30 cellular contexts compared by ENCODE assay signal in the genomic region with DNA sequence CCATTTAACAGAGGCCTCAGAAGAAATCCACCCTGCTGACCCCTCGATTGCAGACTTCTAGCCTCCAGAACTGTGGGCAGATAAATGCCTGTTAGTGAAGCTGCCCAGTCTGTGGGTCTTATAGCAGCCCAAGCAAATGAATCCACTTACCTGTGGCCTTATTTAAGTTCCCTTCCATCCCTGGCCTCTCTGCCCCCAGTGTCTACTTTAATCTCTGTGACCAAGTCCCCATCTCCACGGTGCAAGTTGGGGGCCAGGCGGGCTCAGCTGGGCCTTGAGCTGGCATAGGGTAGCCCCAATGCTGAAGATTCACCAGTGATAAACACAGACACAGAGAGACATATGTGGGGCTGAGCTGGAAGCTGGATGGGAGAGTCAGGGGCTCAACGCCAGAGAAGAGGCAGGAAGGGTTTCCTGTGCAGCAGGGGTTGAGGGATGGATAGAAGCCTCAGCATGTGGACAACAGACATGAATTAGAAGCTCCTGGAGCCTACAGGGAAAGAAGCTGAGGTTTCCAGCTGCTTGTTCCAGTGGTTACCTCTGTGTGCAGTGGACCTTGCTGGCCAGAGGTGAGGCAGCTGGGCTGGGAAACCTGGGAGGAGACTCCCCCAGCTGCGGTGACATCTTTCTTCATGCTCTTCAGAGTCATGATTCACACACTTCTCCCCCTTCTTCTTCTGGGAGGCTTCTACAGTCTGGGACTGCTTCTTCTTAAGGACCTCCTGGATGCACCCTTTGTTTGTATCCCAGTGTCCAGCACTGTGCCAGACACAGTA. TPM values are rescaled to one million over a fixed set of nuclear protein-coding genes. Genes with fewer than 3 reads are reported as not detected.
"Had no signal": no experiment of that assay in that cellular context is flagged by ENCODE, and none has a peak within 500 bp of the region (broad histone marks: within the 10 kb centered on the region; RNA-seq: fewer than 3 reads in every experiment).

No MANE protein-coding gene starts in this region.

- H3K27me3 ChIP-seq: gastrocnemius medialis, heart left ventricle, hepatocyte, right atrium auricular region, testis had no signal

- FAIRE-seq: endometrium, kidney had no signal

- H3K4me1 Mint-ChIP-seq: memory B cell; natural killer cell; stimulated activated effector memory CD8-positive, alpha-beta T cell treated with anti-CD3 and anti-CD28 coated beads, Interleukin-12 subunit alpha, Interleukin-12 subunit beta, amount 100 ng/mL, for 72 hours had no signal

- H3K4me3 Mint-ChIP-seq: effector memory CD8-positive, alpha-beta T cell; memory B cell; natural killer cell; stimulated activated effector memory CD8-positive, alpha-beta T cell treated with anti-CD3 and anti-CD28 coated beads, Interleukin-12 subunit alpha, Interleukin-12 subunit beta, amount 100 ng/mL, for 72 hours; type B pancreatic cell had no signal

- H3K27ac ChIP-seq: gastrocnemius medialis, heart left ventricle, hepatocyte, neutrophil, parathyroid adenoma, right atrium auricular region, stomach, testis, tibial artery had no signal

- H3K9me3 ChIP-seq: gastrocnemius medialis, heart left ventricle, neutrophil, right atrium auricular region, testis, tibial artery had no signal

- H3K4me3 ChIP-seq: gastrocnemius medialis, heart left ventricle, hepatocyte, lung, right atrium auricular region, smooth muscle cell, stomach, testis, tibial artery had no signal

- ATAC-seq: effector memory CD8-positive, alpha-beta T cell; gastrocnemius medialis; heart left ventricle; left lobe of liver; natural killer cell; sciatic nerve; stimulated activated effector memory CD8-positive, alpha-beta T cell treated with anti-CD3 and anti-CD28 coated beads, Interleukin-12 subunit alpha, Interleukin-12 subunit beta, amount 100 ng/mL, for 72 hours had no signal

- H3K27ac Mint-ChIP-seq: effector memory CD8-positive, alpha-beta T cell; memory B cell; natural killer cell; progenitor cell of endocrine pancreas; stimulated activated effector memory CD8-positive, alpha-beta T cell treated with anti-CD3 and anti-CD28 coated beads, Interleukin-12 subunit alpha, Interleukin-12 subunit beta, amount 100 ng/mL, for 72 hours; type B pancreatic cell had no signal

- H3K79me2 ChIP-seq: hepatocyte, parathyroid adenoma had no signal

- DNase-seq: cortex of kidney; effector memory CD8-positive, alpha-beta T cell; foreskin fibroblast; gastrocnemius medialis; heart left ventricle; kidney; natural killer cell; stimulated activated CD4-positive, alpha-beta T cell treated with anti-CD3 and anti-CD28 coated beads, Interleukin-12 subunit alpha, Interleukin-12 subunit beta, amount 100 ng/mL, for 4 hours; stimulated activated CD4-positive, alpha-beta T cell treated with anti-CD3 and anti-CD28 coated beads, Interleukin-1b, Interleukin-23, amount 100 ng/mL, for 48 hours; stimulated activated CD4-positive, alpha-beta T cell treated with anti-CD3 and anti-CD28 coated beads, Interleukin-4, amount 100 ng/mL, for 24 hours; stimulated activated naive CD4-positive, alpha-beta T cell treated with Interleukin-2 at 50 U/mL for 16 hours; stomach; testis; tibial artery had no signal

- H3K36me3 Mint-ChIP-seq: memory B cell; natural killer cell; stimulated activated effector memory CD8-positive, alpha-beta T cell treated with anti-CD3 and anti-CD28 coated beads, Interleukin-12 subunit alpha, Interleukin-12 subunit beta, amount 100 ng/mL, for 72 hours; type B pancreatic cell had no signal

- H3K4me2 ChIP-seq: hepatocyte, smooth muscle cell had no signal

- H3K27me3 Mint-ChIP-seq: type B pancreatic cell had no signal

- H3K4me1 ChIP-seq: gastrocnemius medialis, parathyroid adenoma, right atrium auricular region, stomach, testis, tibial artery had no signal

- H3K36me3 ChIP-seq: gastrocnemius medialis, heart left ventricle, neutrophil, right atrium auricular region, stomach, tibial artery had no signal

- H3K9ac ChIP-seq: parathyroid adenoma had no signal

- H3K9me3 Mint-ChIP-seq: effector memory CD8-positive, alpha-beta T cell; memory B cell; natural killer cell; stimulated activated effector memory CD8-positive, alpha-beta T cell treated with anti-CD3 and anti-CD28 coated beads, Interleukin-12 subunit alpha, Interleukin-12 subunit beta, amount 100 ng/mL, for 72 hours; type B pancreatic cell had no signal

- H2AFZ ChIP-seq: hepatocyte, parathyroid adenoma had no signal

RNA-seq across cellular contexts. Expression of a gene that starts 13.4 kb away (rescaled TPM):
- total RNA-seq: dermis microvascular lymphatic vessel endothelial cell, mononuclear cell, omental fat pad, right atrium auricular region, sciatic nerve had no signal
